Comparison of ENCODE assay signal across 11 cellular contexts in genomic region chr6:151627689-151628444, GRCh38.
DNase-seq lines count a peak whose midpoint lies in the region; ATAC-seq and TF ChIP-seq lines count a peak whose summit lies in the region.
"Had no signal": no experiment of that assay in that cellular context is flagged by ENCODE, and none has a peak within 500 bp of the region (broad histone marks: within the 10 kb centered on the region; RNA-seq: fewer than 3 reads in every experiment).

No MANE protein-coding gene starts in this region.

- WGBS in transverse colon (ENCODE audit: low coverage in 1 of 2), 2 donors: 56 to 74% methylated on average over 3 of the region's 3 CpGs

- TF ChIP-seq CTCF in fibroblast of villous mesenchyme (IDR thresholded peaks at IDR 0.05; ENCODE audit: insufficient read depth, low read depth, low read length) (no peak), transverse colon (IDR thresholded peaks at IDR 0.05) (no peak)

- no peak for TF ChIP-seq POLR2A in transverse colon (IDR thresholded peaks at IDR 0.05)

- H3K27ac ChIP-seq in transverse colon: no peak overlapping the region

- H3K4me3 ChIP-seq in fibroblast of villous mesenchyme (ENCODE audit: low read depth, low read length) (no peak overlapping the region), transverse colon (no peak overlapping the region)

- no peaks in the 10 kb centered on the region for H3K27me3 ChIP-seq in transverse colon

- H3K9me3 ChIP-seq in transverse colon: no peaks in the 10 kb centered on the region

- ATAC-seq in GM21717 (IDR thresholded peaks at IDR 0.05; ENCODE audit: unreplicated experiment): peak; percentile 61
- no peak for ATAC-seq in HG02571 (IDR thresholded peaks at IDR 0.05; ENCODE audit: unreplicated experiment)
- no peak for ATAC-seq in left lobe of liver
- no peak for ATAC-seq in HG03457 (IDR thresholded peaks at IDR 0.05; ENCODE audit: unreplicated experiment)

- no peaks in the 10 kb centered on the region for H3K4me1 ChIP-seq in transverse colon

- H3K36me3 ChIP-seq in transverse colon: no peaks in the 10 kb centered on the region

- in situ Hi-C loops in transverse colon (cut with MboI; ENCODE audit: low pct_ligation_motif_present in 1 of 4, low pct_unique_long_range_greater_than_20kb in 1 of 4, low sequenced_read_pairs in 3 of 4): no loop called here

- peak; percentile 64 for DNase-seq in DMS53 treated with DMSO at 0.1 percent for 48 hours (lab: John Stamatoyannopoulos, UW; ENCODE audit: unreplicated experiment)
- DNase-seq in NCI-H226: peak; percentile 30
- DNase-seq in fibroblast of villous mesenchyme (ENCODE audit: low read depth): peak; percentile 17
- DNase-seq in transverse colon: no peak
- DNase-seq in left lobe of liver (ENCODE audit: low spot score): no peak
- DNase-seq: immature natural killer cell; SIG-M5; stimulated activated naive CD4-positive, alpha-beta T cell had no signal

- no peak for TF ChIP-seq EP300 in transverse colon (IDR thresholded peaks at IDR 0.05; ENCODE audit: low read depth)

- intact Hi-C loops in transverse colon (cut with DNase I; ENCODE audit: low total_unique reads): no loop called here

Comparison
In these comparisons a context has a peak if more than half of its experiments do, and no peak if none do; other contexts are left out.
1. DNase-seq: peak in DMS53 treated with DMSO at 0.1 percent for 48 hours (single experiment), NCI-H226 (single experiment) and fibroblast of villous mesenchyme (single experiment); none in transverse colon (single experiment) and left lobe of liver (single experiment).